In genomic region chr18:25962919-25963318, GRCh38 we compare ENCODE assay signal across 35 cellular contexts.
A peak's percentile ranks its signal among the peaks of the same experiment; 100 is the strongest.
DNase-seq lines count a peak whose midpoint lies in the region; ATAC-seq and TF ChIP-seq lines count a peak whose summit lies in the region.
"Had no signal": no experiment of that assay in that cellular context is flagged by ENCODE, and none has a peak within 500 bp of the region (broad histone marks: within the 10 kb centered on the region; RNA-seq: fewer than 3 reads in every experiment).

No MANE protein-coding gene starts in this region.

- peaks cover 7% of the 10 kb centered on the region for H3K4me1 Mint-ChIP-seq in mesothelial cell of epicardium
- H3K4me1 Mint-ChIP-seq: B cell; CD14-positive monocyte; CD4-positive, alpha-beta memory T cell; CD4-positive, CD25-positive, alpha-beta regulatory T cell; CD8-positive, alpha-beta memory T cell had no signal

- H3K79me2 ChIP-seq in SK-N-SH (ENCODE audit: insufficient read depth) (no peaks in the 10 kb centered on the region), KMS-11 (ENCODE audit: insufficient read depth, low read depth) (no peaks in the 10 kb centered on the region), smooth muscle cell (ENCODE audit: low read depth) (no peaks in the 10 kb centered on the region)

- no peak overlapping the region for H3K27ac Mint-ChIP-seq in mesothelial cell of epicardium
- H3K27ac Mint-ChIP-seq: B cell; CD4-positive, alpha-beta memory T cell; CD4-positive, alpha-beta T cell; CD8-positive, alpha-beta memory T cell; CD8-positive, alpha-beta T cell had no signal

- H3F3A ChIP-seq in SK-N-SH (replicated peaks; ENCODE audit: insufficient read depth), result no peaks in the 10 kb centered on the region
- H3F3A ChIP-seq in smooth muscle cell (ENCODE audit: low read depth), result peaks cover 4% of the 10 kb centered on the region

- H3K4me1 ChIP-seq in SK-N-SH (ENCODE audit: control insufficient read depth in 1 of 2, insufficient read depth in 2 of 2, low read depth in 1 of 2, low read length in 1 of 2), result peaks cover 0 to 8% of the 10 kb centered on the region in 2 experiments; a peak in 1 of 4 replicates
- no peaks in the 10 kb centered on the region for H3K4me1 ChIP-seq in HEK293 (ENCODE audit: control insufficient read depth, insufficient read depth, low read length)
- peaks cover 18% of the 10 kb centered on the region for H3K4me1 ChIP-seq in KMS-11 (ENCODE audit: low read depth, poor library complexity, severe bottlenecking)
- peaks cover 5% of the 10 kb centered on the region for H3K4me1 ChIP-seq in smooth muscle cell (ENCODE audit: low read depth)
- H3K4me1 ChIP-seq: A549; BE2C; BLaER1; BLaER1 treated with 17β-estradiol and CSF1 and Interleukin-3, amounts not matched to agents 10 nM and 100 nM; Caco-2 had no signal

- H3K9me3 Mint-ChIP-seq in mesothelial cell of epicardium, result no peaks in the 10 kb centered on the region
- H3K9me3 Mint-ChIP-seq: CD4-positive, alpha-beta T cell; CD4-positive, CD25-positive, alpha-beta regulatory T cell; CD8-positive, alpha-beta memory T cell; CD8-positive, alpha-beta T cell had no signal

- H3K9me2 ChIP-seq in SK-N-SH, result no peaks in the 10 kb centered on the region

- POLR2A ChIA-PET in SK-N-SH (lab: Yijun Ruan, JAX), result no interaction called here
- POLR2A ChIA-PET in HEK293 (lab: Yijun Ruan, JAX), result no interaction called here
- POLR2A ChIA-PET in HEK293T (lab: Yijun Ruan, JAX), result no interaction called here

- H3K36me3 ChIP-seq in SK-N-SH (replicated peaks in 1 of 2; ENCODE audit: control insufficient read depth in 1 of 2, insufficient read depth in 2 of 2, low read length in 1 of 2) (no peaks in the 10 kb centered on the region), HEK293 (ENCODE audit: control insufficient read depth in 2 of 2, insufficient read depth in 1 of 2, low read length in 2 of 2) (no peaks in the 10 kb centered on the region), KMS-11 (ENCODE audit: insufficient read depth) (no peaks in the 10 kb centered on the region), smooth muscle cell (ENCODE audit: low read depth) (no peaks in the 10 kb centered on the region)
- H3K36me3 ChIP-seq: BE2C; BLaER1; BLaER1 treated with 17β-estradiol and CSF1 and Interleukin-3, amounts not matched to agents 10 nM and 100 nM had no signal

- no peak for TF ChIP-seq RAD21 in SK-N-SH (IDR thresholded peaks at IDR 0.05; ENCODE audit: low read length)

- DNase-seq in SK-N-SH, result no peak
- no peak for DNase-seq in smooth muscle cell (lab: John Stamatoyannopoulos, UW; ENCODE audit: unreplicated experiment)
- DNase-seq in head of caudate nucleus, result no peak
- DNase-seq in HEK293T (ENCODE audit: extremely low spot score), result no peak
- no peak for DNase-seq in mesothelial cell of epicardium (ENCODE audit: low spot score in 2 of 2, unreplicated experiment in 2 of 2)
- DNase-seq: 8988T; ACHN; AML-193; BE2C; C1 segment of cervical spinal cord; Caco-2; Calu3; CD4-positive, alpha-beta memory T cell; CD4-positive, alpha-beta T cell; CD4-positive, CD25-positive, alpha-beta regulatory T cell; CD8-positive, alpha-beta memory T cell; CD8-positive, alpha-beta T cell; COR-L47; DMS 273 treated with DMSO at 0.1 percent for 48 hours; DMS153; DMS53; DMS79; DMS79 treated with DMSO at 0.1 percent for 48 hours; DND-41; EL had no signal

- H3K9ac ChIP-seq in SK-N-SH (no peak overlapping the region), KMS-11 (no peak overlapping the region), smooth muscle cell (ENCODE audit: low read depth) (no peak overlapping the region)
- H3K9ac ChIP-seq: BLaER1; BLaER1 treated with 17β-estradiol and CSF1 and Interleukin-3, amounts not matched to agents 10 nM and 100 nM had no signal

- no peaks in the 10 kb centered on the region for H3K36me3 Mint-ChIP-seq in mesothelial cell of epicardium
- H3K36me3 Mint-ChIP-seq: CD14-positive monocyte; CD4-positive, alpha-beta memory T cell; CD4-positive, CD25-positive, alpha-beta regulatory T cell; CD8-positive, alpha-beta memory T cell; CD8-positive, alpha-beta T cell had no signal

- intact Hi-C loops in head of caudate nucleus (cut with DNase I), result no loop called here

- TF ChIP-seq CTCF in SK-N-SH (IDR thresholded peaks at IDR 0.05) (no peak), HEK293 (tag by site-specific recombination; IDR thresholded peaks at IDR 0.05) (no peak), KMS-11 (conservative IDR thresholded peaks at IDR 0.05; ENCODE audit: low read depth, low read length) (no peak), smooth muscle cell (IDR thresholded peaks at IDR 0.05; ENCODE audit: borderline replicate concordance, insufficient read depth, poor library complexity, severe bottlenecking) (no peak), mesothelial cell of epicardium (IDR thresholded peaks at IDR 0.05; ENCODE audit: unreplicated experiment) (no peak)

- H3K27ac ChIP-seq in SK-N-SH (ENCODE audit: low read depth in 2 of 2, low read length in 1 of 2) (no peak overlapping the region), HEK293 (ENCODE audit: extremely low read depth, low read depth, low read length) (no peak overlapping the region), KMS-11 (no peak overlapping the region), smooth muscle cell (ENCODE audit: low read depth) (peak overlapping the region; percentile 75)
- H3K27ac ChIP-seq: 22Rv1; A549; BLaER1; BLaER1 treated with 17β-estradiol and CSF1 and Interleukin-3, amounts not matched to agents 10 nM and 100 nM; C4-2B had no signal

- H4K20me1 ChIP-seq in SK-N-SH (ENCODE audit: insufficient read depth) (no peaks in the 10 kb centered on the region), KMS-11 (ENCODE audit: insufficient read depth) (no peaks in the 10 kb centered on the region), smooth muscle cell (ENCODE audit: low read depth) (no peaks in the 10 kb centered on the region)
- H4K20me1 ChIP-seq: BLaER1; BLaER1 treated with 17β-estradiol and CSF1 and Interleukin-3, amounts not matched to agents 10 nM and 100 nM had no signal

- no peaks in the 10 kb centered on the region for H3K27me3 Mint-ChIP-seq in mesothelial cell of epicardium (ENCODE audit: low read depth)

- no peaks in the 10 kb centered on the region for H3K9me3 ChIP-seq in SK-N-SH
- H3K9me3 ChIP-seq in HEK293 (ENCODE audit: control insufficient read depth, insufficient read depth, low read depth, low read length), result no peaks in the 10 kb centered on the region
- H3K9me3 ChIP-seq in smooth muscle cell (replicated peaks; ENCODE audit: low read depth), result no peaks in the 10 kb centered on the region
- H3K9me3 ChIP-seq: A549; BE2C; BLaER1; BLaER1 treated with 17β-estradiol and CSF1 and Interleukin-3, amounts not matched to agents 10 nM and 100 nM; Caco-2 had no signal

- CTCF ChIA-PET in SK-N-SH (lab: Yijun Ruan, JAX), result no interaction called here
- CTCF ChIA-PET in HEK293 (lab: Yijun Ruan, JAX), result no interaction called here
- CTCF ChIA-PET in HEK293T (lab: Yijun Ruan, JAX), result interaction anchor here (0.7 kb wide), 1 partner anchor 1399 kb away, joined by 3 read pairs; no protein-coding TSS in a partner anchor

- no peaks in the 10 kb centered on the region for H3K27me3 ChIP-seq in SK-N-SH (ENCODE audit: insufficient read depth)
- H3K27me3 ChIP-seq in KMS-11 (ENCODE audit: insufficient read depth, low read depth), result no peaks in the 10 kb centered on the region
- no peaks in the 10 kb centered on the region for H3K27me3 ChIP-seq in smooth muscle cell (ENCODE audit: low read depth)
- H3K27me3 ChIP-seq: BE2C; BLaER1; BLaER1 treated with 17β-estradiol and CSF1 and Interleukin-3, amounts not matched to agents 10 nM and 100 nM had no signal

- H2AFZ ChIP-seq in SK-N-SH (ENCODE audit: low read depth), result no peak overlapping the region
- H2AFZ ChIP-seq in KMS-11 (ENCODE audit: low read depth), result peak overlapping the region; percentile 35; the same call in 1 of the 2 replicates
- H2AFZ ChIP-seq in smooth muscle cell (ENCODE audit: low read depth), result no peak overlapping the region

- H3K4me3 Mint-ChIP-seq in mesothelial cell of epicardium, result no peak overlapping the region
- H3K4me3 Mint-ChIP-seq: B cell; CD14-positive monocyte; CD4-positive, alpha-beta memory T cell; CD4-positive, alpha-beta T cell; CD4-positive, CD25-positive, alpha-beta regulatory T cell; CD8-positive, alpha-beta memory T cell; CD8-positive, alpha-beta T cell had no signal

- TF ChIP-seq EP300 in SK-N-SH (IDR thresholded peaks at IDR 0.05; ENCODE audit: borderline replicate concordance in 1 of 2, low read depth in 1 of 2, low read length in 1 of 2), result no peak

- no peak overlapping the region for H3K4me3 ChIP-seq in SK-N-SH (ENCODE audit: low read depth in 2 of 2, low read length in 1 of 2)
- H3K4me3 ChIP-seq in HEK293 (ENCODE audit: low read depth, low read length), result no peak overlapping the region
- H3K4me3 ChIP-seq in KMS-11 (IDR thresholded peaks at IDR 0.05; ENCODE audit: insufficient read depth, low read depth, low read length), result no peak overlapping the region
- H3K4me3 ChIP-seq in smooth muscle cell, result no peak overlapping the region
- H3K4me3 ChIP-seq: A549; BLaER1; BLaER1 treated with 17β-estradiol and CSF1 and Interleukin-3, amounts not matched to agents 10 nM and 100 nM had no signal

- 40% methylated on average over 2 of the region's 2 CpGs for WGBS in SK-N-SH (ENCODE audit: low lambda C conversion rate)
- WGBS in smooth muscle cell (ENCODE audit: low lambda C conversion rate), result 35% methylated on average over 2 of the region's 2 CpGs

- ATAC-seq in SK-N-SH treated with all-trans-retinoic acid at 6 μM for 48 hours, result no peak
- ATAC-seq: A549; CD8-positive, alpha-beta T cell had no signal

- H3K4me2 ChIP-seq in SK-N-SH, result no peak overlapping the region
- no peak overlapping the region; the same call in 1 of the 2 replicates for H3K4me2 ChIP-seq in KMS-11
- peak overlapping the region; percentile 17 for H3K4me2 ChIP-seq in smooth muscle cell
- H3K4me2 ChIP-seq: A549; BLaER1; BLaER1 treated with 17β-estradiol and CSF1 and Interleukin-3, amounts not matched to agents 10 nM and 100 nM had no signal

TF ChIP-seq in SK-N-SH treated with all-trans-retinoic acid at 6 μM for 48 hours, 23 proteins besides CTCF, POLR2A, EP300 and RAD21 (continues in another document):
- TF ChIP-seq CSDC2 (CRISPR knock-in tag; IDR thresholded peaks at IDR 0.05) (no peak), ESRRG (CRISPR knock-in tag; IDR thresholded peaks at IDR 0.05) (no peak), SNAI2 (CRISPR knock-in tag; IDR thresholded peaks at IDR 0.05) (no peak), ZNF70 (CRISPR knock-in tag; IDR thresholded peaks at IDR 0.05) (no peak)

TF ChIP-seq in SK-N-SH, 30 proteins besides CTCF, POLR2A, EP300 and RAD21 (continues in another document):
- no peak for TF ChIP-seq FOXM1 (IDR thresholded peaks at IDR 0.05; ENCODE audit: low read depth)

TF ChIP-seq in HEK293, 187 proteins besides CTCF, POLR2A, EP300 and RAD21 (continues in another document):
- peak; percentile 55; the same call in 1 of the 2 replicates for TF ChIP-seq ZFP3 (tag by site-specific recombination; IDR thresholded peaks at IDR 0.05; ENCODE audit: low read depth)

TF ChIP-seq in HEK293T, 16 proteins besides CTCF, POLR2A, EP300 and RAD21 (continues in another document):
- no peak for TF ChIP-seq ARNT (IDR thresholded peaks at IDR 0.05)
- TF ChIP-seq FOXK2 (IDR thresholded peaks at IDR 0.05), result no peak
- no peak for TF ChIP-seq FOXM1 (IDR thresholded peaks at IDR 0.05; ENCODE audit: borderline replicate concordance)
